ENCODE assay signal across 15 cellular contexts in the genomic region with DNA sequence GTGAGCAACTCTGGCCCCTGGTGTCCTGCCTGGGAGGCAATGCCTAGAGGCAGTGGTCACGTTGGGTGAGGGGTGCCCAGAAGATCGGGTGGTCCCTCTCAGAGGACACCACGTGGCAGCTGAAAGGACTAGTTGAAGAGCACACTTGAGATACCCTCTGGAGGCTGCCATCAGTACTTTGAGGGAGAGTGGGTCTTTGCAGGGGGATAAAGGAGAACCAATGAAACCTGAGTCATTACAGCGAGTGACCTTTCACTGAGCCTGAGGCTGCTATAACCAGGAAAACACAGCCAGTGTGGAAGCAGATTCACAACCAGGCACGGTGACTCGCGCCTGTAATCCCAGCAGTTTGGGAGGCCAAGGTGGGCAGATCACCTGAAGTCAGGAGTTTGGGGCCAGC. TPM values are rescaled to one million over a fixed set of nuclear protein-coding genes. Genes with fewer than 3 reads are reported as not detected.
"Had no signal": no experiment of that assay in that cellular context is flagged by ENCODE, and none has a peak within 500 bp of the region (broad histone marks: within the 10 kb centered on the region; RNA-seq: fewer than 3 reads in every experiment).

No MANE protein-coding gene starts in this region.

- H3K4me3 ChIP-seq: dorsolateral prefrontal cortex, esophagus muscularis mucosa, thoracic aorta, uterus had no signal

- ATAC-seq: left colon, natural killer cell had no signal

- DNase-seq: activated CD4-positive, alpha-beta memory T cell treated with anti-CD3 and anti-CD28 coated beads, Interleukin-2, amount 10 ng/mL, durations not matched to agents 7 days and 5 days; activated gamma-delta T cell; anterior cingulate cortex; dorsolateral prefrontal cortex; glutamatergic neuron; immature natural killer cell; left colon; natural killer cell; stimulated activated CD4-positive, alpha-beta T cell treated with anti-CD3 and anti-CD28 coated beads, Interleukin-4, amount 100 ng/mL, for 1 hour; uterus had no signal

- H3K27ac ChIP-seq: esophagus muscularis mucosa, thoracic aorta, uterus had no signal

- FAIRE-seq: endometrium had no signal

- H3K4me1 ChIP-seq: uterus had no signal

- H3K27me3 ChIP-seq: dorsolateral prefrontal cortex, uterus had no signal

- H3K9me3 ChIP-seq: esophagus muscularis mucosa, thoracic aorta, uterus had no signal

- H3K36me3 ChIP-seq: esophagus muscularis mucosa, thoracic aorta, uterus had no signal

RNA-seq across cellular contexts. Expression of a gene that starts 18.9 kb away (rescaled TPM):
- total RNA-seq: activated CD4-positive, alpha-beta memory T cell treated with anti-CD3 and anti-CD28 coated beads, Interleukin-2, amount 10 ng/mL, durations not matched to agents 7 days and 5 days; fibroblast of villous mesenchyme; osteocyte had no signal
- polyA plus RNA-seq: immature natural killer cell had no signal
